10 cellular contexts compared by ENCODE assay signal in the genomic region with DNA sequence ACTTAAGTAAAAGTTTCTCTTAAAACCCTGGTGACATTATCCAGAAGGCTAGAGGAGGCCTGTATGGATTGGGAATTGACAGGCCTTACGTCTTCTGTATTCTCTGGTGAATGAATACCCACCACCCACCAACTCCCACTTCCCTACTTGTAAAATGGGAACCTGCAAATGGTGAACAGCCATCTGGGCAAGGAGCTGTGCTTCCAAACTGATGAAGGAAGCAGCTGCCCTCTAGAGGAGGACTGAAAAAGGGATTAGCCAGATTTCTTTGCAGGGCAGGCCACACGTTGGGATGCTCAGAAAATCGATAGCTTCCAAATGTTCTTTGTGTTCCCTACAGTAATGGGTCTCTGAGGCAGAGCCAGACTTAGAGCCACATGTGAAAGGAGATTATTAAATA. TPM values are rescaled to one million over a fixed set of nuclear protein-coding genes. Genes with fewer than 3 reads are reported as not detected.
DNase-seq lines count a peak whose midpoint lies in the region; ATAC-seq and TF ChIP-seq lines count a peak whose summit lies in the region.
"Had no signal": no experiment of that assay in that cellular context is flagged by ENCODE, and none has a peak within 500 bp of the region (broad histone marks: within the 10 kb centered on the region; RNA-seq: fewer than 3 reads in every experiment).

No MANE protein-coding gene starts in this region.

- intact Hi-C loops in Caco-2 (cut with micrococcal nuclease; ENCODE audit: unreplicated experiment): loop anchor here (10.0 kb wide), 1 partner anchor 153 kb away; no protein-coding TSS in a partner anchor
- intact Hi-C loops in left colon (cut with DNase I, micrococcal nuclease): no loop called here
- intact Hi-C loops in Right ventricle myocardium superior (cut with DNase I): no loop called here

- BruUV-seq in Caco-2 (replicated peaks; lab: Mats Ljungman, UMichigan): no TSS peak

- TF ChIP-seq CTCF in Caco-2 (IDR thresholded peaks at IDR 0.05; ENCODE audit: insufficient read depth in 1 of 2, low read depth in 1 of 2, low read length in 1 of 2, severe bottlenecking in 1 of 2, unreplicated experiment in 1 of 2): peak in 1 of 2 experiments; percentile 20

- H3K27ac ChIP-seq in caudate nucleus (ENCODE audit: low read depth, low read length): no peak overlapping the region

- H3K4me3 Mint-ChIP-seq in Caco-2 (ENCODE audit: unreplicated experiment): no peak overlapping the region

- no peak overlapping the region for H3K4me3 ChIP-seq in Caco-2 (ENCODE audit: low read depth, low read length)
- H3K4me3 ChIP-seq: HAP-1 had no signal

- DNase-seq in Caco-2 (peak; percentile 9 to 21), HT-29 (ENCODE audit: low spot score) (peak; percentile 39), UCSD-AML1 (lab: John Stamatoyannopoulos, UW; ENCODE audit: unreplicated experiment) (peak; percentile 9), left colon (no peak), caudate nucleus (lab: John Stamatoyannopoulos, UW) (no peak), Right ventricle myocardium superior (no peak)
- no peak for DNase-seq in activated effector memory CD4-positive, alpha-beta T cell treated with anti-CD3 and anti-CD28 coated beads, Interleukin-2, amount 50 U/mL, for 16 hours
- DNase-seq: activated CD4-positive, CD25-positive, alpha-beta regulatory T cell treated with anti-CD3 and anti-CD28 coated beads, Interleukin-2, amount 50 U/mL, for 72 hours had no signal

- H3K36me3 ChIP-seq in Caco-2 (ENCODE audit: control insufficient read depth, insufficient read depth, low read length): no peaks in the 10 kb centered on the region
- H3K36me3 ChIP-seq: HAP-1 had no signal

- no peaks in the 10 kb centered on the region for H3K36me3 Mint-ChIP-seq in Caco-2 (ENCODE audit: insufficient read depth, unreplicated experiment)

- H3K27me3 Mint-ChIP-seq in Caco-2 (ENCODE audit: insufficient read depth, unreplicated experiment): no peaks in the 10 kb centered on the region

- POLR2A ChIA-PET in Caco-2 (lab: Charles Lee): no interaction called here

- no peaks in the 10 kb centered on the region for H3K4me1 Mint-ChIP-seq in Caco-2 (ENCODE audit: low read depth, unreplicated experiment)

- no peaks in the 10 kb centered on the region for H3K9me3 Mint-ChIP-seq in Caco-2 (ENCODE audit: unreplicated experiment)

- no peaks in the 10 kb centered on the region for H3K4me1 ChIP-seq in Caco-2
- H3K4me1 ChIP-seq: HAP-1 had no signal

- H3K27ac Mint-ChIP-seq in Caco-2 (ENCODE audit: unreplicated experiment): no peak overlapping the region

- no peaks in the 10 kb centered on the region for H3K27me3 ChIP-seq in Caco-2 (replicated peaks; ENCODE audit: control insufficient read depth, insufficient read depth, low read length)

- ATAC-seq in left colon (peak; percentile 39), HG03135 (IDR thresholded peaks at IDR 0.05; ENCODE audit: unreplicated experiment) (no peak), Right ventricle myocardium superior (ENCODE audit: poor library complexity) (no peak)

- H3K9me3 ChIP-seq in Caco-2: no peaks in the 10 kb centered on the region
- H3K9me3 ChIP-seq: HAP-1 had no signal

- CTCF ChIA-PET in Caco-2 (lab: Charles Lee): no interaction called here

RNA-seq across cellular contexts. Expression of a gene that starts 39.3 kb away (rescaled TPM):
- not detected in 2 replicates for total RNA-seq in Caco-2 (2022)
- total RNA-seq in HT-29 (2014; rRNA removed; shearing (Covaris generic)): not detected in 2 replicates
- total RNA-seq in left colon: under 1 TPM; 0.27 to 0.50 TPM
- total RNA-seq in Right ventricle myocardium superior: 0.38 TPM

RNA-seq across cellular contexts. Expression of a gene that starts 49.0 kb away (rescaled TPM):
- total RNA-seq in Caco-2 (2022): not detected in 2 replicates
- total RNA-seq in HT-29 (2014; rRNA removed; shearing (Covaris generic)): not detected in 2 replicates
- total RNA-seq in left colon: under 1 TPM in 1 of 2 donors, not detected in 1; 0.08 TPM
- total RNA-seq in Right ventricle myocardium superior: 0.08 TPM

Comparison
In these comparisons a context has a peak if more than half of its experiments do, and no peak if none do; other contexts are left out.
1. DNase-seq: peak in Caco-2 (2 of 2), HT-29 (single experiment) and UCSD-AML1 (single experiment); none in left colon (0 of 2), activated effector memory CD4-positive, alpha-beta T cell treated with anti-CD3 and anti-CD28 coated beads, Interleukin-2, amount 50 U/mL, for 16 hours (single experiment), caudate nucleus (0 of 61) and Right ventricle myocardium superior (single experiment).